8 cellular contexts compared by ENCODE assay signal in genomic region chr1:89524369-89525168, GRCh38. TPM values are rescaled to one million over a fixed set of nuclear protein-coding genes. Genes with fewer than 3 reads are reported as not detected.
DNase-seq lines count a peak whose midpoint lies in the region; ATAC-seq and TF ChIP-seq lines count a peak whose summit lies in the region.

LRRC8B (plus strand) TSS chr1:89524829; CDS start chr1:89582651, 57,822 bp downstream.

- DNase-seq in Caki2 (ENCODE audit: low read depth) (peak; percentile 84), HT1080 (ENCODE audit: low read depth) (peak; percentile 80), OCI-LY7 (ENCODE audit: low spot score) (peak; percentile 85), erythroblast (lab: John Stamatoyannopoulos, UW) (peak; percentile 91 to 95)
- peak; percentile 89 for DNase-seq in activated T-cell treated with anti-CD3 and anti-CD28 coated beads, Interleukin-2, amount 50 U/mL, for 1 hour
- peak; percentile 84 to 89 for DNase-seq in stimulated activated CD8-positive, alpha-beta memory T cell treated with anti-CD3 and anti-CD28 coated beads, Interleukin-4, amount 100 ng/mL, for 4 hours (ENCODE audit: low read depth in 2 of 2, low spot score in 1 of 2)

- CTCF ChIA-PET in OCI-LY7 (lab: Charles Lee; ENCODE audit: unreplicated experiment): no interaction called here

- no peaks in the 10 kb centered on the region for H3K27me3 ChIP-seq in mucosa of rectum (ENCODE audit: control insufficient read depth in 2 of 2, insufficient read depth in 2 of 2, low read length in 2 of 2)

- H3K79me2 ChIP-seq in OCI-LY7 (ENCODE audit: insufficient read depth, low read depth, low read length): peaks cover 24% of the 10 kb centered on the region; the same call in 1 of the 2 replicates

- peak within 1 kb of the TSS; percentile 87 for H3K4me3 ChIP-seq in OCI-LY7 (ENCODE audit: low read depth, low read length, poor library complexity, severe bottlenecking)
- peak within 1 kb of the TSS; percentile 94 to 95 for H3K4me3 ChIP-seq in mucosa of rectum (ENCODE audit: low read length in 2 of 2)

- no peak for TF ChIP-seq CTCF in OCI-LY7 (conservative IDR thresholded peaks at IDR 0.05; ENCODE audit: low read length)

- H2AFZ ChIP-seq in OCI-LY7 (ENCODE audit: low read length): peak within 1 kb of the TSS; percentile 92

- H3K9ac ChIP-seq in mucosa of rectum (ENCODE audit: low read depth in 1 of 2, low read length in 2 of 2): peak within 1 kb of the TSS; percentile 87 to 90

- POLR2A ChIA-PET in OCI-LY7 (lab: Charles Lee): interaction anchor here (0.6 kb wide), 1 partner anchor 9 kb away, joined by 3 read pairs; no protein-coding TSS in a partner anchor

- peak within 1 kb of the TSS; percentile 65 for H3K27ac ChIP-seq in OCI-LY7 (ENCODE audit: low read depth, low read length, poor library complexity, severe bottlenecking)
- H3K27ac ChIP-seq in mucosa of rectum (ENCODE audit: low read depth in 2 of 2, low read length in 2 of 2): peak within 1 kb of the TSS; percentile 91 to 94

- H3K36me3 ChIP-seq in OCI-LY7 (ENCODE audit: insufficient read depth, low read length) (peaks cover 5% of the 10 kb centered on the region), mucosa of rectum (ENCODE audit: control insufficient read depth in 2 of 2, insufficient read depth in 2 of 2, low read length in 2 of 2) (no peaks in the 10 kb centered on the region)

- H4K20me1 ChIP-seq in OCI-LY7 (ENCODE audit: insufficient read depth, low read length): no peaks in the 10 kb centered on the region

- intact Hi-C loops in OCI-LY7 (cut with micrococcal nuclease; ENCODE audit: unreplicated experiment): loop anchor here (1.0 to 5.0 kb wide), 6 partner anchors 28 to 468 kb away; partner anchors contain the start of genes LRRC8C and LRRC8D

- peak within 1 kb of the TSS; percentile 84 for H3K4me2 ChIP-seq in OCI-LY7 (ENCODE audit: low read length)

- in situ Hi-C loops in Caki2 (cut with HindIII; ENCODE audit: low pct_unique_long_range_greater_than_20kb, low sequenced_read_pairs): no loop called here

- no TSS peak for BruUV-seq in OCI-LY7 (replicated peaks; lab: Mats Ljungman, UMichigan)

- peaks cover 44% of the 10 kb centered on the region for H3K4me1 ChIP-seq in OCI-LY7 (ENCODE audit: insufficient read depth, low read length, poor library complexity, severe bottlenecking)
- H3K4me1 ChIP-seq in mucosa of rectum (ENCODE audit: control insufficient read depth in 2 of 2, insufficient read depth in 2 of 2, low read length in 2 of 2): peaks cover 4 to 9% of the 10 kb centered on the region in 2 donors

- peak; percentile 86 for ATAC-seq in GM21360 (IDR thresholded peaks at IDR 0.05; ENCODE audit: unreplicated experiment)

- peak; percentile 88 for TF ChIP-seq POLR2A in erythroblast (IDR thresholded peaks at IDR 0.05; ENCODE audit: low read length)

- H3K9me3 ChIP-seq in OCI-LY7 (ENCODE audit: low read length): no peaks in the 10 kb centered on the region
- no peaks in the 10 kb centered on the region for H3K9me3 ChIP-seq in mucosa of rectum (ENCODE audit: control insufficient read depth in 2 of 2, low read length in 2 of 2)

- no peaks in the 10 kb centered on the region for H3K9me2 ChIP-seq in OCI-LY7 (ENCODE audit: insufficient read depth, low read length)

RNA-seq across cellular contexts. Expression of gene LRRC8B, which starts in this region (rescaled TPM):
- 2.3 and 15.9 TPM in 2 replicates for total RNA-seq in Caki2 (2014; rRNA removed; shearing (Covaris generic); ENCODE audit: low replicate concordance)
- 1.1 and 1.3 TPM in 2 replicates for total RNA-seq in HT1080 (2014; rRNA removed; shearing (Covaris generic))
- 2.0 and 3.1 TPM in 2 replicates for polyA plus RNA-seq in HT1080 (2015; cell fraction: cytosol; rRNA removed)
- polyA plus RNA-seq in HT1080 (2015; cell fraction: nucleus; rRNA removed): 1.5 and 2.2 TPM in 2 replicates
- total RNA-seq in OCI-LY7 (2014; rRNA removed; shearing (Covaris generic)): 3.2 and 4.4 TPM in 2 replicates
- 8.8 and 9.9 TPM in 2 replicates for total RNA-seq in OCI-LY7 (2022)

Comparison
In these comparisons a context has a peak if more than half of its experiments do, and no peak if none do; other contexts are left out.
1. Peak in every context shown above with its lines: DNase-seq, ATAC-seq, H3K4me3 ChIP-seq and H3K27ac ChIP-seq.